ENCODE assay signal across 16 cellular contexts in genomic region chr11:103007521-103007920, GRCh38. TPM values are rescaled to one million over a fixed set of nuclear protein-coding genes. Genes with fewer than 3 reads are reported as not detected.
"Had no signal": no experiment of that assay in that cellular context is flagged by ENCODE, and none has a peak within 500 bp of the region (broad histone marks: within the 10 kb centered on the region; RNA-seq: fewer than 3 reads in every experiment).

No MANE protein-coding gene starts in this region.

- H3K27ac ChIP-seq: breast epithelium, dorsolateral prefrontal cortex, esophagus squamous epithelium, gastrocnemius medialis, lower lobe of right lung, stomach, thoracic aorta had no signal

- H3K36me3 ChIP-seq: breast epithelium, esophagus squamous epithelium, gastrocnemius medialis, lower lobe of right lung, stomach, thoracic aorta had no signal

- H3K4me3 ChIP-seq: breast epithelium, dorsolateral prefrontal cortex, esophagus squamous epithelium, gastrocnemius medialis, lower lobe of right lung, skin epidermis, stomach, thoracic aorta had no signal

- DNase-seq: activated CD4-positive, alpha-beta T cell treated with anti-CD3 and anti-CD28 coated beads, Interleukin-2, amount 50 U/mL, for 1 hour; activated effector memory CD4-positive, alpha-beta T cell treated with Interleukin-2 at 50 U/mL for 16 hours; activated T-cell treated with anti-CD3 and anti-CD28 coated beads, Interleukin-2, amount 50 U/mL, for 1 hour; dorsolateral prefrontal cortex; esophagus squamous epithelium; gastrocnemius medialis; hippocampal formation; lower lobe of right lung; midbrain; retina; stomach had no signal

- H3K9me3 ChIP-seq: gastrocnemius medialis, lower lobe of right lung, thoracic aorta had no signal

- H3K27me3 ChIP-seq: breast epithelium, dorsolateral prefrontal cortex, esophagus squamous epithelium, gastrocnemius medialis, stomach had no signal

- H3K4me1 ChIP-seq: breast epithelium, esophagus squamous epithelium, gastrocnemius medialis, lower lobe of right lung, stomach had no signal

- ATAC-seq: gastrocnemius medialis, lower lobe of right lung had no signal

RNA-seq across cellular contexts. Expression of gene MMP13, which starts 52.0 kb away (rescaled TPM):
- total RNA-seq: breast epithelium; dorsolateral prefrontal cortex; esophagus squamous epithelium; gastrocnemius medialis; lower lobe of right lung; stomach; T-helper 2 cell treated with Interferon-gamma antibody and Interleukin-4, amounts not matched to agents 100 ng/mL and 5 ng/mL, for 36 hours; thoracic aorta; urinary bladder had no signal
